1 cellular context compared by ENCODE assay signal in the genomic region with DNA sequence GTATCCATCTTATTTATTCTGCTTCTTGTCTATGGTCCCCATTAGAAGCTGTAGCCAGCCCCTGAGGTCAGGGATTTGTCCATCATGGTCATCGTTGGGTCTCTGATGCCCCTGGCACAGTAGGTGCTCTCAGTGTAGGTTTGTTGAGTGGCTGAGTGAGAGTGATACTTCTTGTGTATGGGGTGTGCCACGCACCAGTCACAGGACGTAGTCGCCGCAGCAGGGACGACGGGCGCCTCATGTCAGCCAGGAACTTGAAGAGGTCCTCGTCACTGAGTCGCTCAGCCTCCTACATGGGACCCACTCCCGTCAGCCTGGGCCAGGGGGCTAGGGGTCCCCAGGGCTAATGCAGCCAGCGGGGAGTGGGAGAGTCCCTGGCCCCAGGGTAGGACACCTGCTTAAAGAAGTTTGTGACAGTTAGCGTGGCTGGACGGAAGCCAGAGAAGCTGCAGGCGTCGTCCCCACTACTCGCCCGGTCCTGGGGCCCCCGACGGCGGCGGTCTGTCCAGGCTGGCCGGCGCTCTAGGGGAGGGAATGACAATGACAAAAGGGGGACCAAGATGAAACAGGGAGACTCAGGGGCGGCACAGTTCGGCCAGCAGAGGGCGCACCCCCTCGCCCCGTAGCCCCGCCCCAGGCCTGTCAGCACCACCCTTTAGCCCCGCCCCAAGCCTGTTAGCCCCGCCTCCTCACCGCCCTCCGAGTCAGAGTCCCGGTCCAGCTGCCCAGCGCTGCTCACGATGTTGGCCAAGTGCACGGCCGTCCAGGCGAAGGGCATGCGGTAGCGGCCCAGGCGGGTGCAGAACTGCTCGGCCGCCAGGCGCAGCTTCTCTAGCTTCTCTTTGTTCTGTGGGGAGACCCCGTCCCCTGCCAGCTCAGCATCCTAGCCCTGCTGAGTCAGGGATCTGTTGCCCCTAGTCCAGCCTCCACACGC.
TF ChIP-seq lines count a peak whose summit lies in the region.

No MANE protein-coding gene starts in this region.

TF ChIP-seq in K562, 482 proteins besides CTCF, POLR2A, EP300 and RAD21 (continued from another document):
- TF ChIP-seq, protein P1, sequence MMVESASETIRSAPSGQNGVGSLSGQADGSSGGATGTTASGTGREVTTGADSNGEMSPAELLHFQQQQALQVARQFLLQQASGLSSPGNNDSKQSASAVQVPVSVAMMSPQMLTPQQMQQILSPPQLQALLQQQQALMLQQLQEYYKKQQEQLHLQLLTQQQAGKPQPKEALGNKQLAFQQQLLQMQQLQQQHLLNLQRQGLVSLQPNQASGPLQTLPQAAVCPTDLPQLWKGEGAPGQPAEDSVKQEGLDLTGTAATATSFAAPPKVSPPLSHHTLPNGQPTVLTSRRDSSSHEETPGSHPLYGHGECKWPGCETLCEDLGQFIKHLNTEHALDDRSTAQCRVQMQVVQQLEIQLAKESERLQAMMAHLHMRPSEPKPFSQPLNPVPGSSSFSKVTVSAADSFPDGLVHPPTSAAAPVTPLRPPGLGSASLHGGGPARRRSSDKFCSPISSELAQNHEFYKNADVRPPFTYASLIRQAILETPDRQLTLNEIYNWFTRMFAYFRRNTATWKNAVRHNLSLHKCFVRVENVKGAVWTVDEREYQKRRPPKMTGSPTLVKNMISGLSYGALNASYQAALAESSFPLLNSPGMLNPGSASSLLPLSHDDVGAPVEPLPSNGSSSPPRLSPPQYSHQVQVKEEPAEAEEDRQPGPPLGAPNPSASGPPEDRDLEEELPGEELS (CRISPR knock-in tag; IDR thresholded peaks at IDR 0.05; ENCODE audit: borderline replicate concordance) = 0 out of 2 replicates have a peak, but pooled peaks have one; percentile 62
- TF ChIP-seq MCM3 (IDR thresholded peaks at IDR 0.05) (no peak), CCNT2 (IDR thresholded peaks at IDR 0.05; ENCODE audit: borderline replicate concordance, extremely low read depth, insufficient read length, low read depth, low read length) (peak; percentile 24), MECOM (CRISPR knock-in tag; IDR thresholded peaks at IDR 0.05) (no peak), PHF20 (IDR thresholded peaks at IDR 0.05; ENCODE audit: partially characterized antibody) (no peak), SP1 (CRISPR knock-in tag; IDR thresholded peaks at IDR 0.05) (peak; percentile 82), VEZF1 (CRISPR knock-in tag; IDR thresholded peaks at IDR 0.05) (peak; percentile 35; the same call in 1 of the 2 replicates), ZNF445 (CRISPR knock-in tag; IDR thresholded peaks at IDR 0.05; ENCODE audit: low read depth) (no peak), OTX1 (CRISPR knock-in tag; IDR thresholded peaks at IDR 0.05) (no peak), KLF16 (IDR thresholded peaks at IDR 0.05) (0 out of 2 replicates have a peak, but pooled peaks have one; percentile 10), RBM22 (IDR thresholded peaks at IDR 0.05; ENCODE audit: low read depth, low read length, poor library complexity, severe bottlenecking) (no peak), ELF2 (CRISPR knock-in tag; IDR thresholded peaks at IDR 0.05) (no peak), SAFB2 (IDR thresholded peaks at IDR 0.05; ENCODE audit: borderline replicate concordance, low read depth, low read length, severe bottlenecking) (no peak), YY1 (IDR thresholded peaks at IDR 0.05; ENCODE audit: borderline replicate concordance in 1 of 3, control insufficient read depth in 1 of 3, extremely low read depth in 1 of 3, insufficient read depth in 3 of 3, insufficient read length in 1 of 3, insufficient replicate concordance in 2 of 3, low read depth in 1 of 3, low read length in 2 of 3) (peak in 1 of 3 experiments; percentile 51), CREM (IDR thresholded peaks at IDR 0.05; ENCODE audit: low read depth) (peak; percentile 31; the same call in 1 of the 2 replicates), MAZ (CRISPR knock-in tag; conservative IDR thresholded peaks at IDR 0.05 in 1 of 2, IDR thresholded peaks at IDR 0.05 in 1 of 2) (0 out of 4 replicates have a peak, but pooled peaks of 1 of the 2 experiments have one; percentile 12), MEIS2 (IDR thresholded peaks at IDR 0.05; ENCODE audit: partially characterized antibody) (peak; percentile 63)
- TF ChIP-seq, protein P2, sequence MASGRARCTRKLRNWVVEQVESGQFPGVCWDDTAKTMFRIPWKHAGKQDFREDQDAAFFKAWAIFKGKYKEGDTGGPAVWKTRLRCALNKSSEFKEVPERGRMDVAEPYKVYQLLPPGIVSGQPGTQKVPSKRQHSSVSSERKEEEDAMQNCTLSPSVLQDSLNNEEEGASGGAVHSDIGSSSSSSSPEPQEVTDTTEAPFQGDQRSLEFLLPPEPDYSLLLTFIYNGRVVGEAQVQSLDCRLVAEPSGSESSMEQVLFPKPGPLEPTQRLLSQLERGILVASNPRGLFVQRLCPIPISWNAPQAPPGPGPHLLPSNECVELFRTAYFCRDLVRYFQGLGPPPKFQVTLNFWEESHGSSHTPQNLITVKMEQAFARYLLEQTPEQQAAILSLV (tag; IDR thresholded peaks at IDR 0.05) = no peak
- TF ChIP-seq, protein P3, sequence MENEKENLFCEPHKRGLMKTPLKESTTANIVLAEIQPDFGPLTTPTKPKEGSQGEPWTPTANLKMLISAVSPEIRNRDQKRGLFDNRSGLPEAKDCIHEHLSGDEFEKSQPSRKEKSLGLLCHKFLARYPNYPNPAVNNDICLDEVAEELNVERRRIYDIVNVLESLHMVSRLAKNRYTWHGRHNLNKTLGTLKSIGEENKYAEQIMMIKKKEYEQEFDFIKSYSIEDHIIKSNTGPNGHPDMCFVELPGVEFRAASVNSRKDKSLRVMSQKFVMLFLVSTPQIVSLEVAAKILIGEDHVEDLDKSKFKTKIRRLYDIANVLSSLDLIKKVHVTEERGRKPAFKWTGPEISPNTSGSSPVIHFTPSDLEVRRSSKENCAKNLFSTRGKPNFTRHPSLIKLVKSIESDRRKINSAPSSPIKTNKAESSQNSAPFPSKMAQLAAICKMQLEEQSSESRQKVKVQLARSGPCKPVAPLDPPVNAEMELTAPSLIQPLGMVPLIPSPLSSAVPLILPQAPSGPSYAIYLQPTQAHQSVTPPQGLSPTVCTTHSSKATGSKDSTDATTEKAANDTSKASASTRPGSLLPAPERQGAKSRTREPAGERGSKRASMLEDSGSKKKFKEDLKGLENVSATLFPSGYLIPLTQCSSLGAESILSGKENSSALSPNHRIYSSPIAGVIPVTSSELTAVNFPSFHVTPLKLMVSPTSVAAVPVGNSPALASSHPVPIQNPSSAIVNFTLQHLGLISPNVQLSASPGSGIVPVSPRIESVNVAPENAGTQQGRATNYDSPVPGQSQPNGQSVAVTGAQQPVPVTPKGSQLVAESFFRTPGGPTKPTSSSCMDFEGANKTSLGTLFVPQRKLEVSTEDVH (IDR thresholded peaks at IDR 0.05; ENCODE audit: low read depth, partially characterized antibody) = no peak
